ENCODE assay signal across 16 cellular contexts in genomic region chr2:105557515-105557914, GRCh38.
"Had no signal": no experiment of that assay in that cellular context is flagged by ENCODE, and none has a peak within 500 bp of the region (broad histone marks: within the 10 kb centered on the region; RNA-seq: fewer than 3 reads in every experiment).

No MANE protein-coding gene starts in this region.

- H3K27ac ChIP-seq: ascending aorta, cardiac muscle cell, coronary artery, gastroesophageal sphincter, ovary, tibial artery, vagina had no signal

- H3K27me3 ChIP-seq: ascending aorta, gastroesophageal sphincter, ovary, vagina had no signal

- H3K36me3 ChIP-seq: ascending aorta, cardiac muscle cell, gastroesophageal sphincter, ovary, tibial artery, vagina had no signal

- H3K4me3 ChIP-seq: ascending aorta, cardiac muscle cell, coronary artery, gastroesophageal sphincter, ovary, skin epidermis, tibial artery had no signal

- H3K4me1 ChIP-seq: ascending aorta had no signal

- DNase-seq: activated CD4-positive, alpha-beta T cell treated with anti-CD3 and anti-CD28 coated beads, Interleukin-2, amount 50 U/mL, for 1 hour; activated gamma-delta T cell; activated naive CD8-positive, alpha-beta T cell treated with anti-CD3 and anti-CD28 coated beads, Interleukin-2, amount 10 ng/mL, durations not matched to agents 7 days and 5 days; activated T-cell treated with anti-CD3 and anti-CD28 coated beads, Interleukin-2, amount 50 U/mL, for 1 hour; effector CD8-positive, alpha-beta T cell; hippocampal formation; nephron progenitor cell had no signal

- ATAC-seq: gastroesophageal sphincter, WTC11 had no signal

- H3K9me3 ChIP-seq: ascending aorta, gastroesophageal sphincter, ovary, tibial artery, vagina had no signal
